Comparison of ENCODE assay signal across 8 cellular contexts in the genomic region with DNA sequence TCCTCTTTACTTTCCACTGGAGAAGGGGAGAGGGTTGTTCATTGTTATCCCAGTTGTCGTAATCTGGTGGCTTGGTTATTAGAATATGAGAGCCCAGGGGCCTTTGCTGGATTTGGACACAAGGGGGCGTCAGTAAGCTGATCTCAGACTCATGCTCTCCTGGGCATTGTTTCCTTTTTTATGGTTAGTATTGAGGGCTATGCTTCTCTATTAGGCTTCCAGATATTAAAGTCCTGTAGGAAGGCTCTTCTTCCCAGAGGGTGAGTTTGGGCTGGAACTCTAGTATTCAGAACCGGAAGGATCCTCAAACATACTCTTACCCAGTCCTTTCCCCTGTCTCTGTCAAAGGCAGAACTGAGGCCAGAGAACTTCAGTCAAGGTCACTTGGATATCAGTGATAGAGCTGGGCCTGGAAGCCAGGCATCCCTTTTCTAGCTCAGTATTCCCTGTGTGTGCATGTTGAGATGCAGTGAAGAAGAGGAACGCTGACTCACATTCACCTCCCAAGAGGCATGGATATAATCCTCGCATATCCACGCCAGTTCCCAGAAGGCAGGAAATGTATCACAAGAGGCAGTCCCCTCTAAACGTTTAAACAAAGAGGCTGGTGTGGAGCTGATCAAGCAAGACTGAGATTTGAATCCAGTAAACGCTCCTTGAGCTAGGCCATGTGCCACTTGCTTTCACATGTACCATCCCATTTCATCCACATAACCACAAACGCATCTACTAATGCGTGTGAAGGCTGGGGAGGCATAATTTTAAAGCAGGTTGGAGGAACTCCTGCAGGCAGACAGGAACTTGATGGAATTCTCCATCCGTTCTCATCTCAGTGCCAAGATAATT. TPM values are rescaled to one million over a fixed set of nuclear protein-coding genes. Genes with fewer than 3 reads are reported as not detected.
A peak's percentile ranks its signal among the peaks of the same experiment; 100 is the strongest.
DNase-seq lines count a peak whose midpoint lies in the region; ATAC-seq, FAIRE-seq and TF ChIP-seq lines count a peak whose summit lies in the region.

No MANE protein-coding gene starts in this region.

- CTCF ChIA-PET in K562 (lab: Yijun Ruan, JAX; ENCODE audit: low intra/inter-chr PET ratio) = interaction anchor here (0.6 to 2.6 kb wide), 4 partner anchors 10 to 326 kb away, joined by 3 to 14 read pairs (median 4); no protein-coding TSS in a partner anchor

- H3K4me2 ChIP-seq in K562 (ENCODE audit: insufficient read depth, low read length) = no peak overlapping the region

- no peak for TF ChIP-seq EP300 in K562 (IDR thresholded peaks at IDR 0.05; ENCODE audit: low read length)

- H3K27ac ChIP-seq in K562 (ENCODE audit: extremely low read depth, low read depth, low read length) (no peak overlapping the region), small intestine (ENCODE audit: low read depth in 1 of 2, low read length in 1 of 2) (peak overlapping the region in 1 of 2 donors; percentile 53)

- in situ Hi-C loops in K562 (cut with MboI) = loop anchor here (5.0 kb wide), 1 partner anchor 258 kb away; no protein-coding TSS in a partner anchor

- TF ChIP-seq RAD21 in K562 (CRISPR knock-in tag; conservative IDR thresholded peaks at IDR 0.05 in 1 of 2, IDR thresholded peaks at IDR 0.05 in 1 of 2) = peak; percentile 43 to 68

- FAIRE-seq in K562 (lab: Jason Lieb, UNC) (peak; percentile 94), small intestine (lab: Jason Lieb, UNC) (no peak)

- TF ChIP-seq CTCF in GM06990 (IDR thresholded peaks at IDR 0.05; ENCODE audit: insufficient read depth, low read length, poor library complexity, severe bottlenecking) (peak; percentile 81), K562 (IDR thresholded peaks at IDR 0.05 in 2 of 3, conservative IDR thresholded peaks at IDR 0.05 in 1 of 3; ENCODE audit: insufficient read depth in 2 of 3, low read depth in 1 of 3, low read length in 3 of 3) (peak; percentile 78 to 88 (median 82))

- H3K4me3 ChIP-seq in GM06990 (replicated peaks; ENCODE audit: low read depth, low read length) (no peak overlapping the region), K562 (no peak overlapping the region), small intestine (ENCODE audit: low read depth in 1 of 2, low read length in 2 of 2) (no peak overlapping the region)

- H3K36me3 ChIP-seq in GM06990 (ENCODE audit: control insufficient read depth, insufficient read depth, low read length) = peaks cover 46% of the 10 kb centered on the region
- peaks cover 51% of the 10 kb centered on the region for H3K36me3 ChIP-seq in K562 (ENCODE audit: control insufficient read depth, insufficient read depth, low read length)
- H3K36me3 ChIP-seq in small intestine (ENCODE audit: control insufficient read depth in 2 of 2, insufficient read depth in 2 of 2, low read length in 2 of 2) = peaks cover 3 to 23% of the 10 kb centered on the region in 2 donors

- no peak overlapping the region for H3K9ac ChIP-seq in K562 (ENCODE audit: insufficient read depth in 1 of 2, low read depth in 2 of 2, low read length in 2 of 2)

- no TSS peak for BruUV-seq in K562 (replicated peaks; lab: Mats Ljungman, UMichigan)

- no peaks in the 10 kb centered on the region for H3K27me3 ChIP-seq in GM06990 (replicated peaks; ENCODE audit: control insufficient read depth, insufficient read depth, low read length)
- no peaks in the 10 kb centered on the region for H3K27me3 ChIP-seq in K562 (ENCODE audit: control insufficient read depth in 2 of 2, insufficient read depth in 2 of 2, low read length in 2 of 2)
- no peaks in the 10 kb centered on the region for H3K27me3 ChIP-seq in small intestine (ENCODE audit: control insufficient read depth in 2 of 2, insufficient read depth in 2 of 2, low read length in 2 of 2)

- intact Hi-C loops in K562 (cut with micrococcal nuclease) = loop anchor here (1.0 to 10.0 kb wide), 3 partner anchors 76 to 256 kb away; no protein-coding TSS in a partner anchor

- no peaks in the 10 kb centered on the region for H3K4me1 ChIP-seq in K562 (replicated peaks in 1 of 2; ENCODE audit: control insufficient read depth in 2 of 2, insufficient read depth in 2 of 2, low read length in 2 of 2)
- no peaks in the 10 kb centered on the region for H3K4me1 ChIP-seq in small intestine (ENCODE audit: control insufficient read depth in 2 of 2, insufficient read depth in 1 of 2, low read depth in 1 of 2, low read length in 1 of 2)

- POLR2A ChIA-PET in K562 (lab: Yijun Ruan, JAX) = interaction anchor here (0.6 to 1.2 kb wide), 3 partner anchors 11 to 335 kb away, joined by 3 to 4 read pairs (median 3); no protein-coding TSS in a partner anchor

- TF ChIP-seq POLR2A in K562 (conservative IDR thresholded peaks at IDR 0.05) (no peak), GM18505 (IDR thresholded peaks at IDR 0.05; ENCODE audit: borderline replicate concordance, extremely low read depth, insufficient read depth, insufficient read length) (no peak)

- no peaks in the 10 kb centered on the region for H3K79me2 ChIP-seq in K562 (ENCODE audit: control insufficient read depth, insufficient read depth, low read length)

- ATAC-seq in K562 (peak; percentile 92), GM19455 (IDR thresholded peaks at IDR 0.05; ENCODE audit: unreplicated experiment) (no peak), GM18505 (IDR thresholded peaks at IDR 0.05; ENCODE audit: unreplicated experiment) (no peak)

- WGBS in K562 (ENCODE audit: insufficient coverage, low coverage, missing lambda C conversion rate) = 58% methylated on average over 11 of the region's 11 CpGs
- WGBS in small intestine, 3 donors = 58 to 69% (median 65%) methylated on average over 11 of the region's 11 CpGs

- no peaks in the 10 kb centered on the region for H4K20me1 ChIP-seq in K562 (replicated peaks; ENCODE audit: control insufficient read depth, insufficient read depth, low read length)

- H3K9me3 ChIP-seq in K562 (replicated peaks; ENCODE audit: control insufficient read depth, insufficient read depth, low read depth, low read length) = no peaks in the 10 kb centered on the region
- no peaks in the 10 kb centered on the region for H3K9me3 ChIP-seq in small intestine (ENCODE audit: control insufficient read depth, low read depth)

- H3K9me1 ChIP-seq in K562 (ENCODE audit: control insufficient read depth, insufficient read depth, low read length) = peaks cover 2% of the 10 kb centered on the region

- no peak for DNase-seq in GM06990 (ENCODE audit: extremely low read depth, insufficient read length)
- peak; percentile 43 for DNase-seq in NCI-H128 (lab: John Stamatoyannopoulos, UW; ENCODE audit: unreplicated experiment)
- peak; percentile 5 for DNase-seq in T-helper 22 cell (ENCODE audit: low read depth)
- DNase-seq in K562 (ENCODE audit: extremely low read depth in 1 of 4, low spot score in 3 of 4) = peak; percentile 65 to 79 (median 76)
- DNase-seq in iPS-NIHi11 (ENCODE audit: low spot score) = peak; percentile 86
- DNase-seq in small intestine = peak; percentile 69

- no peak overlapping the region for H2AFZ ChIP-seq in K562 (ENCODE audit: low read depth, low read length)

RNA-seq across cellular contexts. Expression of gene UBE3B, which starts 41.6 kb away (rescaled TPM):
- 126 and 128 TPM in 2 replicates for total RNA-seq in K562 (2011; cell fraction: chromatin; rRNA removed; ENCODE audit: low replicate concordance)
- 54.6 and 61.0 TPM in 2 replicates for total RNA-seq in K562 (2011; cell fraction: nucleolus; rRNA removed)
- total RNA-seq in K562 (2011; cell fraction: nucleoplasm; rRNA removed) = 70.8 and 93.3 TPM in 2 replicates
- total RNA-seq in K562 (2014; rRNA removed) (16.2 and 19.8 TPM in 2 replicates), K562 (2014; rRNA removed; fragmentation: Illumina TruSeq; extraction: Trizol) (12.2 and 13.8 TPM in 2 replicates), K562 (2015; rRNA removed; fragmentation: Illumina TruSeq; extraction: Trizol) (11.5 and 11.6 TPM in 2 replicates), K562 (2021) (18.7 and 21.8 TPM in 2 replicates)
- polyA plus RNA-seq in K562 (2011; rRNA removed) (23.6 and 28.5 TPM in 2 replicates), K562 (2014; fragmentation: Illumina TruSeq; extraction: Trizol) (14.8 and 17.1 TPM in 2 replicates), K562 (2014; fragmentation: Nextera tagmentation; extraction: Ambion mirVana) (1 to 10 TPM; 7.6 to 8.1 TPM), K562 (2014; rRNA removed) (15.5 and 22.1 TPM in 2 replicates), small intestine (10 to 100 TPM; 13.0 to 13.5 (median 13.2) TPM)
- 11.8 and 17.3 TPM in 2 replicates for polyA plus RNA-seq in K562 (2011; cell fraction: cytosol; rRNA removed)
- 102 and 103 TPM in 2 replicates for polyA plus RNA-seq in K562 (2011; cell fraction: nucleus; rRNA removed)
- 13.6 and 18.2 TPM in 2 replicates for polyA plus RNA-seq in K562 (2012)
- 49.4 and 50.7 TPM in 2 replicates for polyA minus RNA-seq in K562 (2011; rRNA and poly(A)+ RNA removed)
- polyA minus RNA-seq in K562 (2011; cell fraction: cytosol; rRNA and poly(A)+ RNA removed) = 18.0 and 22.2 TPM in 2 replicates
- polyA minus RNA-seq in K562 (2011; cell fraction: nucleus; rRNA and poly(A)+ RNA removed) = 56.4 and 98.5 TPM in 2 replicates

RNA-seq across cellular contexts. Expression of gene KCTD10, which starts 41.9 kb away (rescaled TPM):
- 70.7 and 115 TPM in 2 replicates for total RNA-seq in K562 (2011; cell fraction: chromatin; rRNA removed; ENCODE audit: low replicate concordance)
- total RNA-seq in K562 (2011; cell fraction: nucleolus; rRNA removed) = 74.2 and 80.5 TPM in 2 replicates
- 83.2 and 88.9 TPM in 2 replicates for total RNA-seq in K562 (2011; cell fraction: nucleoplasm; rRNA removed)
- total RNA-seq in K562 (2014; rRNA removed) (10.1 and 22.7 TPM in 2 replicates), K562 (2014; rRNA removed; fragmentation: Illumina TruSeq; extraction: Trizol) (13.3 and 16.7 TPM in 2 replicates), K562 (2015; rRNA removed; fragmentation: Illumina TruSeq; extraction: Trizol) (14.9 and 15.7 TPM in 2 replicates), K562 (2021) (20.4 and 24.1 TPM in 2 replicates)
- polyA plus RNA-seq in K562 (2011; rRNA removed) (37.5 and 40.7 TPM in 2 replicates), K562 (2014; fragmentation: Illumina TruSeq; extraction: Trizol) (19.2 and 25.9 TPM in 2 replicates), K562 (2014; fragmentation: Nextera tagmentation; extraction: Ambion mirVana) (10 to 100 TPM in 1 of 2 experiments, 1 to 10 TPM in 1; 1.9 to 12.3 TPM), K562 (2014; rRNA removed) (19.1 and 21.8 TPM in 2 replicates), small intestine (10 to 100 TPM; 14.3 to 28.4 (median 17.0) TPM)
- polyA plus RNA-seq in K562 (2011; cell fraction: cytosol; rRNA removed) = 38.5 and 40.1 TPM in 2 replicates
- polyA plus RNA-seq in K562 (2011; cell fraction: nucleus; rRNA removed) = 56.0 and 66.5 TPM in 2 replicates
- 15.0 and 18.6 TPM in 2 replicates for polyA plus RNA-seq in K562 (2012)
- polyA minus RNA-seq in K562 (2011; rRNA and poly(A)+ RNA removed) = 63.9 and 66.3 TPM in 2 replicates
- 26.6 and 27.7 TPM in 2 replicates for polyA minus RNA-seq in K562 (2011; cell fraction: cytosol; rRNA and poly(A)+ RNA removed)
- 54.7 and 75.9 TPM in 2 replicates for polyA minus RNA-seq in K562 (2011; cell fraction: nucleus; rRNA and poly(A)+ RNA removed)

RNA-seq across cellular contexts. Expression of gene MMAB, which starts 54.3 kb away (rescaled TPM):
- 78.3 and 122 TPM in 2 replicates for total RNA-seq in K562 (2011; cell fraction: chromatin; rRNA removed; ENCODE audit: low replicate concordance)
- 64.2 and 65.9 TPM in 2 replicates for total RNA-seq in K562 (2011; cell fraction: nucleolus; rRNA removed)
- 65.3 and 66.3 TPM in 2 replicates for total RNA-seq in K562 (2011; cell fraction: nucleoplasm; rRNA removed)
- total RNA-seq in K562 (2014; rRNA removed) (71.0 and 73.4 TPM in 2 replicates), K562 (2014; rRNA removed; fragmentation: Illumina TruSeq; extraction: Trizol) (37.5 and 39.5 TPM in 2 replicates), K562 (2015; rRNA removed; fragmentation: Illumina TruSeq; extraction: Trizol) (53.4 and 56.1 TPM in 2 replicates), K562 (2021) (63.9 and 70.5 TPM in 2 replicates)
- polyA plus RNA-seq in K562 (2011; rRNA removed) (46.2 and 52.8 TPM in 2 replicates), K562 (2014; fragmentation: Illumina TruSeq; extraction: Trizol) (30.6 and 48.2 TPM in 2 replicates), K562 (2014; fragmentation: Nextera tagmentation; extraction: Ambion mirVana) (10 to 100 TPM in 1 of 2 experiments, 1 to 10 TPM in 1; 9.5 to 21.1 TPM), K562 (2014; rRNA removed) (75.0 and 76.1 TPM in 2 replicates), small intestine (10 to 100 TPM; 23.9 to 95.9 (median 30.5) TPM)
- polyA plus RNA-seq in K562 (2011; cell fraction: cytosol; rRNA removed) = 45.2 and 45.3 TPM in 2 replicates
- 64.4 and 74.5 TPM in 2 replicates for polyA plus RNA-seq in K562 (2011; cell fraction: nucleus; rRNA removed)
- polyA plus RNA-seq in K562 (2012) = 75.8 and 92.9 TPM in 2 replicates
- polyA minus RNA-seq in K562 (2011; rRNA and poly(A)+ RNA removed) = 37.7 and 38.3 TPM in 2 replicates
- polyA minus RNA-seq in K562 (2011; cell fraction: cytosol; rRNA and poly(A)+ RNA removed) = 19.1 and 29.5 TPM in 2 replicates
- 18.6 and 31.8 TPM in 2 replicates for polyA minus RNA-seq in K562 (2011; cell fraction: nucleus; rRNA and poly(A)+ RNA removed)

RNA-seq across cellular contexts. Expression of gene MVK, which starts 54.6 kb away (rescaled TPM):
- 79.5 and 160 TPM in 2 replicates for total RNA-seq in K562 (2011; cell fraction: chromatin; rRNA removed; ENCODE audit: low replicate concordance)
- total RNA-seq in K562 (2011; cell fraction: nucleolus; rRNA removed) = 90.1 and 97.0 TPM in 2 replicates
- 76.8 and 77.1 TPM in 2 replicates for total RNA-seq in K562 (2011; cell fraction: nucleoplasm; rRNA removed)
- 28.5 and 38.9 TPM in 2 replicates for total RNA-seq in K562 (2014; rRNA removed)
- total RNA-seq in K562 (2014; rRNA removed; fragmentation: Illumina TruSeq; extraction: Trizol) = 15.7 and 18.3 TPM in 2 replicates
- total RNA-seq in K562 (2015; rRNA removed; fragmentation: Illumina TruSeq; extraction: Trizol) = 18.3 and 18.5 TPM in 2 replicates
- 31.3 and 33.6 TPM in 2 replicates for total RNA-seq in K562 (2021)
- 28.1 and 41.9 TPM in 2 replicates for polyA plus RNA-seq in K562 (2011; rRNA removed)
- polyA plus RNA-seq in K562 (2011; cell fraction: cytosol; rRNA removed) = 36.4 and 59.2 TPM in 2 replicates
- polyA plus RNA-seq in K562 (2011; cell fraction: nucleus; rRNA removed) = 74.2 and 83.2 TPM in 2 replicates
- 27.7 and 36.8 TPM in 2 replicates for polyA plus RNA-seq in K562 (2012)
- polyA plus RNA-seq in K562 (2014; fragmentation: Illumina TruSeq; extraction: Trizol) = 18.8 and 24.2 TPM in 2 replicates
- polyA plus RNA-seq in K562 (2014; fragmentation: Nextera tagmentation; extraction: Ambion mirVana) = 1 to 10 TPM in 1 of 2 experiments, under 1 TPM in 1; 0.41 to 1.9 TPM
- 23.1 and 25.8 TPM in 2 replicates for polyA plus RNA-seq in K562 (2014; rRNA removed)
- polyA minus RNA-seq in K562 (2011; rRNA and poly(A)+ RNA removed) = 21.8 and 28.3 TPM in 2 replicates
- 13.8 and 21.5 TPM in 2 replicates for polyA minus RNA-seq in K562 (2011; cell fraction: cytosol; rRNA and poly(A)+ RNA removed)
- 24.4 and 38.3 TPM in 2 replicates for polyA minus RNA-seq in K562 (2011; cell fraction: nucleus; rRNA and poly(A)+ RNA removed)
- 10 to 100 TPM; 15.1 to 36.4 (median 17.0) TPM for polyA plus RNA-seq in small intestine
